ENCODE assay signal across 7 cellular contexts in genomic region chr12:93245543-93245942, GRCh38.
A peak's percentile ranks its signal among the peaks of the same experiment; 100 is the strongest.
DNase-seq lines count a peak whose midpoint lies in the region; ATAC-seq and TF ChIP-seq lines count a peak whose summit lies in the region.

No MANE protein-coding gene starts in this region.

- POLR2A ChIA-PET in HEK293T (lab: Yijun Ruan, JAX) = no interaction called here

- CTCF ChIA-PET in HEK293T (lab: Yijun Ruan, JAX) = no interaction called here

- ATAC-seq in GM19023 (IDR thresholded peaks at IDR 0.05; ENCODE audit: unreplicated experiment) (peak; percentile 67), HG02571 (IDR thresholded peaks at IDR 0.05; ENCODE audit: unreplicated experiment) (peak; percentile 68)

- DNase-seq in NCI-H345 treated with DMSO at 0.1 percent for 48 hours (lab: John Stamatoyannopoulos, UW; ENCODE audit: unreplicated experiment) = peak; percentile 37
- peak; percentile 15 for DNase-seq in stimulated activated CD4-positive, alpha-beta T cell treated with anti-CD3 and anti-CD28 coated beads, Interleukin-15, amount 100 ng/mL, for 24 hours
- no peak for DNase-seq in NCI-H1694 (lab: John Stamatoyannopoulos, UW)
- DNase-seq in HEK293T (ENCODE audit: extremely low spot score) = no peak
- no peak for DNase-seq in GM19240 (ENCODE audit: insufficient read length, low spot score)

TF ChIP-seq in HEK293T, 16 proteins besides CTCF, POLR2A, EP300 and RAD21:
- TF ChIP-seq FOXK2 (IDR thresholded peaks at IDR 0.05) (no peak), SP1 (IDR thresholded peaks at IDR 0.05) (no peak), TARDBP (IDR thresholded peaks at IDR 0.05) (no peak), L3MBTL2 (conservative IDR thresholded peaks at IDR 0.05) (no peak), FOXA1 (IDR thresholded peaks at IDR 0.05) (no peak), CTBP1 (IDR thresholded peaks at IDR 0.05; ENCODE audit: borderline replicate concordance) (no peak), ELF4 (IDR thresholded peaks at IDR 0.05) (no peak), BHLHE40 (IDR thresholded peaks at IDR 0.05; ENCODE audit: borderline replicate concordance) (no peak), FOXM1 (IDR thresholded peaks at IDR 0.05; ENCODE audit: borderline replicate concordance) (no peak), ZNF384 (IDR thresholded peaks at IDR 0.05) (no peak), PKNOX1 (IDR thresholded peaks at IDR 0.05) (no peak), ARNT (IDR thresholded peaks at IDR 0.05) (no peak), HDGF (IDR thresholded peaks at IDR 0.05; ENCODE audit: borderline replicate concordance) (no peak), LEF1 (IDR thresholded peaks at IDR 0.05; ENCODE audit: borderline replicate concordance) (no peak)

Comparison
In these comparisons a context has a peak if more than half of its experiments do, and no peak if none do; other contexts are left out.
1. DNase-seq: peak in NCI-H345 treated with DMSO at 0.1 percent for 48 hours (single experiment) and stimulated activated CD4-positive, alpha-beta T cell treated with anti-CD3 and anti-CD28 coated beads, Interleukin-15, amount 100 ng/mL, for 24 hours (single experiment); none in NCI-H1694 (single experiment), HEK293T (single experiment) and GM19240 (single experiment).